Comparison of ENCODE assay signal across 8 cellular contexts in genomic region chr1:3453203-3453761, GRCh38. TPM values are rescaled to one million over a fixed set of nuclear protein-coding genes. Genes with fewer than 3 reads are reported as not detected.
DNase-seq lines count a peak whose midpoint lies in the region; ATAC-seq and TF ChIP-seq lines count a peak whose summit lies in the region.

No MANE protein-coding gene starts in this region.

- intact Hi-C loops in ovary (cut with DNase I) (loop anchor here in 1 of 4 donors (10.0 kb wide), 1 partner anchor 272 kb away; no protein-coding TSS in a partner anchor), transverse colon (cut with DNase I; ENCODE audit: low total_unique reads) (no loop called here)

- TF ChIP-seq EP300 in ovary (IDR thresholded peaks at IDR 0.05) (no peak), transverse colon (IDR thresholded peaks at IDR 0.05; ENCODE audit: low read depth) (no peak)

- ATAC-seq in GM21390 (IDR thresholded peaks at IDR 0.05; ENCODE audit: unreplicated experiment), result no peak

- H3K4me3 ChIP-seq in SJSA1, result no peak overlapping the region
- no peak overlapping the region for H3K4me3 ChIP-seq in ovary
- no peak overlapping the region for H3K4me3 ChIP-seq in transverse colon

- no peaks in the 10 kb centered on the region for H3K36me3 ChIP-seq in SJSA1
- H3K36me3 ChIP-seq in ovary, result no peaks in the 10 kb centered on the region
- no peaks in the 10 kb centered on the region for H3K36me3 ChIP-seq in transverse colon

- in situ Hi-C loops in transverse colon (cut with MboI; ENCODE audit: low pct_ligation_motif_present in 1 of 4, low pct_unique_long_range_greater_than_20kb in 1 of 4, low sequenced_read_pairs in 3 of 4), result loop anchor here in 1 of 4 donors (5.0 kb wide), 1 partner anchor 34 kb away; no protein-coding TSS in a partner anchor

- TF ChIP-seq CTCF in ovary (IDR thresholded peaks at IDR 0.05) (peak; percentile 78 to 81 (median 80)), transverse colon (IDR thresholded peaks at IDR 0.05) (peak; percentile 87 to 96 (median 95))

- no peak overlapping the region for H3K27ac ChIP-seq in SJSA1
- H3K27ac ChIP-seq in ovary, result no peak overlapping the region
- peak overlapping the region in 3 of 4 donors; percentile 92 to 93 (median 92) for H3K27ac ChIP-seq in transverse colon

- no peaks in the 10 kb centered on the region for H3K9me3 ChIP-seq in SJSA1 (replicated peaks)
- no peaks in the 10 kb centered on the region for H3K9me3 ChIP-seq in ovary
- H3K9me3 ChIP-seq in transverse colon, result no peaks in the 10 kb centered on the region

- TF ChIP-seq POLR2A in ovary (IDR thresholded peaks at IDR 0.05), result no peak
- TF ChIP-seq POLR2A in transverse colon (IDR thresholded peaks at IDR 0.05), result no peak

- WGBS in ovary, 3 donors, result 17 to 25% (median 21%) methylated on average over 15 to 18 of the region's 18 CpGs
- 22% methylated on average over 17 of the region's 18 CpGs; no CpG with 5 or more reads in 1 of the 2 donors for WGBS in transverse colon (ENCODE audit: low coverage in 1 of 2), 2 donors

- H3K27me3 ChIP-seq in SJSA1 (replicated peaks) (peaks cover 8% of the 10 kb centered on the region), ovary (no peaks in the 10 kb centered on the region), transverse colon (peaks cover 38% of the 10 kb centered on the region)

- DNase-seq in DMS153 (lab: John Stamatoyannopoulos, UW) (peak; percentile 73), HT1080 (ENCODE audit: low read depth) (peak; percentile 59), SJSA1 (ENCODE audit: low read depth in 1 of 2, low spot score in 2 of 2) (peak; percentile 72 to 83), globus pallidus (ENCODE audit: low spot score) (peak; percentile 66), ovary (peak; percentile 58 to 82 (median 72)), transverse colon (peak; percentile 86)
- DNase-seq in activated naive CD4-positive, alpha-beta T cell (lab: John Stamatoyannopoulos, UW), result peak; percentile 63 to 69 (median 65)

- H3K4me1 ChIP-seq in SJSA1 (replicated peaks) (peaks cover 26% of the 10 kb centered on the region), ovary (ENCODE audit: insufficient read depth) (peaks cover 3% of the 10 kb centered on the region), transverse colon (peaks cover 19 to 50% (median 46%) of the 10 kb centered on the region in 4 donors)

RNA-seq across cellular contexts. Expression of gene ARHGEF16, which starts 1.2 kb away (rescaled TPM):
- total RNA-seq in HT1080 (2014; rRNA removed; shearing (Covaris generic)), result 0.05 and 0.23 TPM in 2 replicates
- polyA plus RNA-seq in HT1080 (2015; cell fraction: cytosol; rRNA removed), result 0.05 TPM in 1 of 2 replicates, not detected in the other
- polyA plus RNA-seq in HT1080 (2015; cell fraction: nucleus; rRNA removed), result 0.17 and 0.31 TPM in 2 replicates
- 34.9 and 46.6 TPM in 2 replicates for total RNA-seq in SJSA1 (2014; rRNA removed; shearing (Covaris generic))
- total RNA-seq in ovary (1 to 10 TPM in 6 of 7 donors, under 1 TPM in 1; 1.00 to 8.4 (median 2.5) TPM), transverse colon (100 to 1,000 TPM; 104 to 240 (median 145) TPM)
- polyA plus RNA-seq in ovary, result 1 to 10 TPM in 1 of 2 donors, under 1 TPM in 1; 0.13 to 1.7 TPM

Comparison
In these comparisons a context has a peak if more than half of its experiments do, and no peak if none do; other contexts are left out.
1. H3K27ac ChIP-seq: peak in transverse colon (3 of 4); none in SJSA1 (single experiment) and ovary (0 of 2).
2. Peak in every context shown above with its lines, with median percentiles within 50 percentile points of each other: DNase-seq.